8 cellular contexts compared by ENCODE assay signal in genomic region chr6:73739097-73739496, GRCh38. TPM values are rescaled to one million over a fixed set of nuclear protein-coding genes. Genes with fewer than 3 reads are reported as not detected.
DNase-seq lines count a peak whose midpoint lies in the region; ATAC-seq and TF ChIP-seq lines count a peak whose summit lies in the region.

No MANE protein-coding gene starts in this region.

- WGBS in mesendoderm (ENCODE audit: extremely low coverage, insufficient coverage, low lambda C conversion rate): no CpG with 5 or more reads among the region's 2 CpGs

- no peak overlapping the region for H3K23ac ChIP-seq in mesendoderm (ENCODE audit: low read length)

- no peak overlapping the region for H2BK5ac ChIP-seq in mesendoderm (ENCODE audit: low read length)

- H3K9me3 ChIP-seq in DND-41 (ENCODE audit: insufficient read depth, low read length, severe bottlenecking): no peaks in the 10 kb centered on the region

- no peak overlapping the region for H2BK120ac ChIP-seq in mesendoderm (ENCODE audit: low read depth, low read length)

- ATAC-seq in DND-41 (ENCODE audit: insufficient read depth, low read depth) (peak; percentile 85), GM21360 (IDR thresholded peaks at IDR 0.05; ENCODE audit: unreplicated experiment) (peak; percentile 71)

- H3K4me2 ChIP-seq in DND-41 (ENCODE audit: insufficient read depth, low read length) (no peak overlapping the region), mesendoderm (ENCODE audit: low read length) (no peak overlapping the region)

- H3K18ac ChIP-seq in mesendoderm (ENCODE audit: low read length): no peak overlapping the region

- H3K27ac ChIP-seq in DND-41 (ENCODE audit: low read length) (no peak overlapping the region), dorsolateral prefrontal cortex (no peak overlapping the region), mesendoderm (ENCODE audit: low read depth, low read length) (no peak overlapping the region)

- H3K79me1 ChIP-seq in mesendoderm (ENCODE audit: low read length): no peaks in the 10 kb centered on the region

- H3K4me3 ChIP-seq in DND-41 (ENCODE audit: low read depth in 1 of 2, low read length in 2 of 2) (no peak overlapping the region), dorsolateral prefrontal cortex (no peak overlapping the region), mesendoderm (ENCODE audit: low read length) (no peak overlapping the region)

- no peak overlapping the region for H2AFZ ChIP-seq in DND-41 (ENCODE audit: low read depth, low read length)

- H3K9ac ChIP-seq in DND-41 (ENCODE audit: low read depth, low read length): no peak overlapping the region
- no peak overlapping the region for H3K9ac ChIP-seq in mesendoderm (ENCODE audit: low read length)

- H4K20me1 ChIP-seq in DND-41 (ENCODE audit: insufficient read depth, low read length): no peaks in the 10 kb centered on the region

- intact Hi-C loops in dorsolateral prefrontal cortex (cut with DNase I): loop anchor here (1.0 to 2.0 kb wide), 2 partner anchors 1470 kb away; no protein-coding TSS in a partner anchor

- H3K56ac ChIP-seq in mesendoderm (ENCODE audit: low read length): no peak overlapping the region

- H2AK5ac ChIP-seq in mesendoderm (ENCODE audit: low read length): no peak overlapping the region

- TF ChIP-seq CTCF in DND-41 (IDR thresholded peaks at IDR 0.05; ENCODE audit: borderline replicate concordance, extremely low read depth, low read length, poor library complexity, severe bottlenecking) (peak; percentile 82), dorsolateral prefrontal cortex (IDR thresholded peaks at IDR 0.05 in 54 of 56, conservative IDR thresholded peaks at IDR 0.05 in 2 of 56; ENCODE audit: low read depth in 1 of 56, partially characterized antibody in 56 of 56) (peak; percentile 74 to 98 (median 88))

- no peak overlapping the region for H2BK15ac ChIP-seq in mesendoderm (replicated peaks; ENCODE audit: low read depth)

- H3K79me2 ChIP-seq in DND-41 (ENCODE audit: insufficient read depth, low read length) (no peaks in the 10 kb centered on the region), mesendoderm (ENCODE audit: control insufficient read depth, insufficient read depth, low read length) (no peaks in the 10 kb centered on the region)

- DNase-seq in DND-41 (no peak), KBM-7 (peak; percentile 63), OCI-M1 (lab: John Stamatoyannopoulos, UW) (peak; percentile 87), dorsolateral prefrontal cortex (no peak), mesendoderm (peak; percentile 71), NCI-H187 treated with DMSO at 0.1 percent for 48 hours (lab: John Stamatoyannopoulos, UW) (no peak)
- no peak for DNase-seq in activated effector memory CD4-positive, alpha-beta T cell treated with anti-CD3 and anti-CD28 coated beads, Interleukin-2, amount 50 U/mL, for 16 hours

- no peaks in the 10 kb centered on the region for H3K36me3 ChIP-seq in DND-41 (ENCODE audit: insufficient read depth, low read length)
- H3K36me3 ChIP-seq in mesendoderm (ENCODE audit: control insufficient read depth, insufficient read depth, low read length): no peaks in the 10 kb centered on the region

- H3K4me1 ChIP-seq in DND-41 (ENCODE audit: insufficient read depth, low read length) (no peaks in the 10 kb centered on the region), mesendoderm (ENCODE audit: control insufficient read depth, low read depth, low read length) (no peaks in the 10 kb centered on the region)

- H3K27me3 ChIP-seq in DND-41 (ENCODE audit: insufficient read depth, low read length, poor library complexity) (no peaks in the 10 kb centered on the region), dorsolateral prefrontal cortex (no peaks in the 10 kb centered on the region), mesendoderm (ENCODE audit: insufficient read depth, low read length, poor library complexity) (no peaks in the 10 kb centered on the region)

- in situ Hi-C loops in KBM-7 (cut with MboI; ENCODE audit: low pct_unique_long_range_greater_than_20kb, low sequenced_read_pairs): no loop called here

- no peak overlapping the region for H4K8ac ChIP-seq in mesendoderm (ENCODE audit: low read depth, low read length)

- no peak overlapping the region for H4K5ac ChIP-seq in mesendoderm (ENCODE audit: low read length)

- H3K4ac ChIP-seq in mesendoderm (ENCODE audit: low read depth, low read length): no peak overlapping the region

RNA-seq across cellular contexts. Expression of gene CD109, which starts 43.1 kb away (rescaled TPM):
- 10 to 100 TPM in 2 of 120 experiments, 1 to 10 TPM in 118; 1.3 to 13.2 (median 5.1) TPM for total RNA-seq in dorsolateral prefrontal cortex
- polyA plus RNA-seq in mesendoderm (2013, experiment 1 of 2): 1.5 TPM
- polyA plus RNA-seq in mesendoderm (2013, experiment 2 of 2): 1.4 TPM

Comparison
In these comparisons a context has a peak if more than half of its experiments do, and no peak if none do; other contexts are left out.
1. DNase-seq: peak in KBM-7 (single experiment), OCI-M1 (single experiment) and mesendoderm (single experiment); none in DND-41 (single experiment), dorsolateral prefrontal cortex (0 of 10), activated effector memory CD4-positive, alpha-beta T cell treated with anti-CD3 and anti-CD28 coated beads, Interleukin-2, amount 50 U/mL, for 16 hours (single experiment) and NCI-H187 treated with DMSO at 0.1 percent for 48 hours (single experiment).